Comparison of ENCODE assay signal across 21 cellular contexts in genomic region chr5:168302785-168303184, GRCh38. TPM values are rescaled to one million over a fixed set of nuclear protein-coding genes. Genes with fewer than 3 reads are reported as not detected.
A peak's percentile ranks its signal among the peaks of the same experiment; 100 is the strongest.
DNase-seq lines count a peak whose midpoint lies in the region; ATAC-seq and TF ChIP-seq lines count a peak whose summit lies in the region.
"Had no signal": no experiment of that assay in that cellular context is flagged by ENCODE, and none has a peak within 500 bp of the region (broad histone marks: within the 10 kb centered on the region; RNA-seq: fewer than 3 reads in every experiment).

No MANE protein-coding gene starts in this region.

- no peak for TF ChIP-seq RAD21 in Ishikawa (IDR thresholded peaks at IDR 0.05; ENCODE audit: low read depth)

- TF ChIP-seq CTCF in body of pancreas (IDR thresholded peaks at IDR 0.05) (no peak), left lung (IDR thresholded peaks at IDR 0.05) (no peak)

- no peak for TF ChIP-seq POLR2A in body of pancreas (IDR thresholded peaks at IDR 0.05)

- TF ChIP-seq EP300 in Ishikawa (IDR thresholded peaks at IDR 0.05; ENCODE audit: borderline replicate concordance): no peak

- DNase-seq in AG08395 (ENCODE audit: low spot score): peak; percentile 45
- DNase-seq in body of pancreas: no peak
- DNase-seq in left lung: no peak
- no peak for DNase-seq in MV-4-11 (lab: John Stamatoyannopoulos, UW)
- no peak for DNase-seq in NCI-H2171 treated with DMSO at 0.1 percent for 48 hours (lab: John Stamatoyannopoulos, UW)
- no peak for DNase-seq in activated CD4-positive, alpha-beta T cell treated with anti-CD3 and anti-CD28 coated beads for 4 hours
- DNase-seq: activated CD4-positive, CD25-positive, alpha-beta regulatory T cell; activated CD8-positive, alpha-beta T cell treated with anti-CD3 and anti-CD28 coated beads, Interleukin-2, amount 10 ng/mL, durations not matched to agents 7 days and 5 days; GOT3; KBM-7; NCI-H187; nephron progenitor cell; right lobe of liver; stimulated activated CD8-positive, alpha-beta memory T cell treated with anti-CD3 and anti-CD28 coated beads, Interleukin-4, amount 100 ng/mL, for 48 hours; T1000 had no signal

- 81 to 82% methylated on average over 3 of the region's 3 CpGs for WGBS in body of pancreas, 2 donors

- intact Hi-C loops in body of pancreas (cut with DNase I): no loop called here
- intact Hi-C loops in left lung (cut with DNase I): no loop called here

- no peak overlapping the region for H3K4me3 ChIP-seq in body of pancreas
- no peak overlapping the region for H3K4me3 ChIP-seq in left lung
- H3K4me3 ChIP-seq: BLaER1 treated with 17β-estradiol and CSF1 and Interleukin-3, amounts not matched to agents 10 nM and 100 nM; colonic mucosa; right lobe of liver had no signal

- ATAC-seq in body of pancreas (no peak), left lung (no peak), HG02642 (IDR thresholded peaks at IDR 0.05; ENCODE audit: poor library complexity, unreplicated experiment) (no peak)
- ATAC-seq: activated CD8-positive, alpha-beta T cell treated with anti-CD3 and anti-CD28 coated beads, Interleukin-2, amount 10 ng/mL, durations not matched to agents 7 days and 5 days; left lobe of liver had no signal

- H3K27ac ChIP-seq in body of pancreas (peak overlapping the region in 3 of 4 donors; percentile 41 to 78 (median 71)), left lung (peak overlapping the region; percentile 13 to 60)
- H3K27ac ChIP-seq: BLaER1 treated with 17β-estradiol and CSF1 and Interleukin-3, amounts not matched to agents 10 nM and 100 nM; parathyroid adenoma; right lobe of liver had no signal

- H3K4me1 ChIP-seq in body of pancreas (peaks cover 99% of the 10 kb centered on the region), left lung (peaks cover 0 to 8% of the 10 kb centered on the region in 2 donors)
- H3K4me1 ChIP-seq: parathyroid adenoma had no signal

- no peaks in the 10 kb centered on the region for H3K27me3 ChIP-seq in body of pancreas
- no peaks in the 10 kb centered on the region for H3K27me3 ChIP-seq in left lung
- H3K27me3 ChIP-seq: BLaER1 treated with 17β-estradiol and CSF1 and Interleukin-3, amounts not matched to agents 10 nM and 100 nM; colonic mucosa; right lobe of liver had no signal

- H3K9me3 ChIP-seq in body of pancreas (no peaks in the 10 kb centered on the region), left lung (no peaks in the 10 kb centered on the region)
- H3K9me3 ChIP-seq: BLaER1 treated with 17β-estradiol and CSF1 and Interleukin-3, amounts not matched to agents 10 nM and 100 nM; colonic mucosa; right lobe of liver had no signal

- no peaks in the 10 kb centered on the region for H3K36me3 ChIP-seq in body of pancreas (replicated peaks in 1 of 2; ENCODE audit: insufficient read depth in 1 of 2, low read depth in 2 of 2)
- no peaks in the 10 kb centered on the region for H3K36me3 ChIP-seq in left lung
- H3K36me3 ChIP-seq: BLaER1 treated with 17β-estradiol and CSF1 and Interleukin-3, amounts not matched to agents 10 nM and 100 nM; colonic mucosa; right lobe of liver had no signal

TF ChIP-seq in Ishikawa, 13 proteins besides CTCF, POLR2A, EP300 and RAD21:
- TF ChIP-seq CEBPB (IDR thresholded peaks at IDR 0.05) (no peak), REST (IDR thresholded peaks at IDR 0.05; ENCODE audit: low read depth) (no peak), TEAD4 (IDR thresholded peaks at IDR 0.05) (peak; percentile 21)

RNA-seq across cellular contexts. Expression of gene WWC1, which starts 11.3 kb away (rescaled TPM):
- 10 to 100 TPM; 40.0 to 49.4 TPM for total RNA-seq in body of pancreas
- 10 to 100 TPM; 59.6 to 81.9 TPM for total RNA-seq in left lung
- total RNA-seq: activated CD8-positive, alpha-beta T cell treated with anti-CD3 and anti-CD28 coated beads, Interleukin-2, amount 10 ng/mL, durations not matched to agents 7 days and 5 days had no signal
